In genomic region chr2:10022041-10022421, GRCh38 we compare ENCODE assay signal across 21 cellular contexts. TPM values are rescaled to one million over a fixed set of nuclear protein-coding genes. Genes with fewer than 3 reads are reported as not detected.
DNase-seq lines count a peak whose midpoint lies in the region; ATAC-seq, FAIRE-seq and TF ChIP-seq lines count a peak whose summit lies in the region.
"Had no signal": no experiment of that assay in that cellular context is flagged by ENCODE, and none has a peak within 500 bp of the region (broad histone marks: within the 10 kb centered on the region; RNA-seq: fewer than 3 reads in every experiment).

No MANE protein-coding gene starts in this region.

- no peak overlapping the region for H3K27ac ChIP-seq in HCT116 (ENCODE audit: low read depth, low read length)
- no peak overlapping the region for H3K27ac ChIP-seq in K562 (ENCODE audit: extremely low read depth, low read depth, low read length)
- H3K27ac ChIP-seq in HepG2 (ENCODE audit: extremely low read length, insufficient read depth, low read length) = no peak overlapping the region
- H3K27ac ChIP-seq in sigmoid colon = no peak overlapping the region
- H3K27ac ChIP-seq: BLaER1, RWPE1, SJSA1 had no signal

- POLR2A ChIA-PET in HCT116 (lab: Charles Lee) = no interaction called here
- POLR2A ChIA-PET in K562 (lab: Yijun Ruan, JAX) = interaction anchor here (1.3 to 1.4 kb wide), 3 partner anchors 9 to 38 kb away, joined by 5 read pairs; no protein-coding TSS in a partner anchor
- POLR2A ChIA-PET in HepG2 (lab: Yijun Ruan, JAX) = interaction anchor here (1.1 to 1.3 kb wide), 2 partner anchors 9 to 179 kb away, joined by 3 read pairs; partner anchors contain the start of gene TAF1B
- POLR2A ChIA-PET in Caco-2 (lab: Charles Lee) = no interaction called here

- DNase-seq in HCT116 (ENCODE audit: low read depth, low spot score) (no peak), K562 (ENCODE audit: extremely low read depth in 1 of 4, low spot score in 3 of 4) (no peak), HepG2 (ENCODE audit: low spot score) (no peak), sigmoid colon (peak; percentile 57), NCI-H524 treated with DMSO at 0.1 percent for 48 hours (lab: John Stamatoyannopoulos, UW) (no peak), Caco-2 (no peak)
- DNase-seq: Calu3; CD4-positive, alpha-beta memory T cell; GOT3; KG1; NCI-H1105 treated with DMSO at 0.1 percent for 48 hours; NCI-H1694; NCI-H2227 treated with DMSO at 0.1 percent for 48 hours; NCI-H510A treated with DMSO at 0.1 percent for 48 hours; PC-3 had no signal

- H3K9ac ChIP-seq in HCT116 (ENCODE audit: low read length) = no peak overlapping the region
- H3K9ac ChIP-seq in K562 (ENCODE audit: insufficient read depth in 1 of 2, low read depth in 2 of 2, low read length in 2 of 2) = peak overlapping the region in 1 of 2 experiments; percentile 78; a peak in 2 of 4 replicates
- no peak overlapping the region for H3K9ac ChIP-seq in HepG2 (ENCODE audit: insufficient read depth, low read depth, low read length)
- H3K9ac ChIP-seq: BLaER1 had no signal

- no peaks in the 10 kb centered on the region for H3K27me3 Mint-ChIP-seq in Caco-2 (ENCODE audit: insufficient read depth, unreplicated experiment)

- in situ Hi-C loops in K562 (cut with MboI) (no loop called here), HepG2 (cut with HindIII; ENCODE audit: extremely low pct_ligation_motif_present, low pct_unique_long_range_greater_than_20kb) (no loop called here)

- H3K9me1 ChIP-seq in K562 (ENCODE audit: control insufficient read depth, insufficient read depth, low read length) = no peaks in the 10 kb centered on the region

- H2AFZ ChIP-seq in HCT116 (ENCODE audit: low read depth, low read length, poor library complexity, severe bottlenecking) (no peak overlapping the region), K562 (ENCODE audit: low read depth, low read length) (peak overlapping the region; percentile 60), HepG2 (ENCODE audit: low read length) (no peak overlapping the region)

- TF ChIP-seq EP300 in K562 (IDR thresholded peaks at IDR 0.05; ENCODE audit: low read length) (no peak), HepG2 (IDR thresholded peaks at IDR 0.05; ENCODE audit: low read depth in 2 of 2, low read length in 2 of 2) (no peak), HepG2 (CRISPR knock-in tag; IDR thresholded peaks at IDR 0.05; ENCODE audit: borderline replicate concordance) (no peak), sigmoid colon (IDR thresholded peaks at IDR 0.05) (no peak)

- CTCF ChIA-PET in HCT116 (lab: Charles Lee) (interaction anchor here (1.3 kb wide), 1 partner anchor 38 kb away, joined by 3 read pairs; no protein-coding TSS in a partner anchor), K562 (lab: Yijun Ruan, JAX; ENCODE audit: low intra/inter-chr PET ratio) (no interaction called here), HepG2 (lab: Yijun Ruan, JAX; ENCODE audit: low intra/inter-chr PET ratio, low total read pairs) (no interaction called here), Caco-2 (lab: Charles Lee) (interaction anchor here (0.9 to 1.3 kb wide), 2 partner anchors 223 to 252 kb away, joined by 3 read pairs; no protein-coding TSS in a partner anchor)

- H3K27ac Mint-ChIP-seq in Caco-2 (ENCODE audit: unreplicated experiment) = no peak overlapping the region

- no peak for TF ChIP-seq POLR2A in HCT116 (IDR thresholded peaks at IDR 0.05; ENCODE audit: borderline replicate concordance, extremely low read depth, insufficient read depth, insufficient read length)
- TF ChIP-seq POLR2A in K562 (conservative IDR thresholded peaks at IDR 0.05) = no peak
- TF ChIP-seq POLR2A in HepG2 (IDR thresholded peaks at IDR 0.05; ENCODE audit: insufficient read depth in 1 of 2, low read depth in 2 of 2, low read length in 2 of 2) = no peak
- no peak for TF ChIP-seq POLR2A in sigmoid colon (IDR thresholded peaks at IDR 0.05)

- WGBS in K562 (ENCODE audit: insufficient coverage, low coverage, missing lambda C conversion rate) = 59% methylated on average over 16 of the region's 16 CpGs
- 54% methylated on average over 12 of the region's 16 CpGs for WGBS in HepG2 (ENCODE audit: low lambda C conversion rate)
- WGBS in sigmoid colon, 2 donors = 91% methylated on average over 16 of the region's 16 CpGs

- RAD21 ChIA-PET in HCT116 (lab: Charles Lee; ENCODE audit: low non-redundant PET in 1 of 2, low total read pairs in 2 of 2, uncharacterized antibody in 2 of 2, unreplicated experiment in 2 of 2) = no interaction called here

- TF ChIP-seq CTCF in HCT116 (IDR thresholded peaks at IDR 0.05 in 2 of 3, conservative IDR thresholded peaks at IDR 0.05 in 1 of 3; ENCODE audit: borderline replicate concordance in 1 of 3, insufficient read depth in 1 of 3, low read depth in 2 of 3, low read length in 2 of 3) (no peak), K562 (IDR thresholded peaks at IDR 0.05 in 2 of 3, conservative IDR thresholded peaks at IDR 0.05 in 1 of 3; ENCODE audit: insufficient read depth in 2 of 3, low read depth in 1 of 3, low read length in 3 of 3) (no peak), HepG2 (CRISPR knock-in tag; IDR thresholded peaks at IDR 0.05) (no peak), sigmoid colon (IDR thresholded peaks at IDR 0.05) (no peak), Caco-2 (IDR thresholded peaks at IDR 0.05; ENCODE audit: insufficient read depth in 1 of 2, low read depth in 1 of 2, low read length in 1 of 2, severe bottlenecking in 1 of 2, unreplicated experiment in 1 of 2) (no peak)

- BruUV-seq in HCT116 (replicated peaks; lab: Mats Ljungman, UMichigan) = no TSS peak
- BruUV-seq in K562 (replicated peaks; lab: Mats Ljungman, UMichigan) = no TSS peak
- BruUV-seq in HepG2 (replicated peaks; lab: Mats Ljungman, UMichigan) = no TSS peak
- no TSS peak for BruUV-seq in Caco-2 (replicated peaks; lab: Mats Ljungman, UMichigan)

- no peak overlapping the region for H3K4me3 Mint-ChIP-seq in Caco-2 (ENCODE audit: unreplicated experiment)

- H3K79me2 ChIP-seq in HCT116 (ENCODE audit: insufficient read depth, low read length) = no peaks in the 10 kb centered on the region
- H3K79me2 ChIP-seq in K562 (ENCODE audit: control insufficient read depth, insufficient read depth, low read length) = no peaks in the 10 kb centered on the region
- H3K79me2 ChIP-seq in HepG2 (ENCODE audit: insufficient read depth, low read length) = no peaks in the 10 kb centered on the region

- H4K20me1 ChIP-seq in HCT116 (ENCODE audit: insufficient read depth) (no peaks in the 10 kb centered on the region), K562 (replicated peaks; ENCODE audit: control insufficient read depth, insufficient read depth, low read length) (no peaks in the 10 kb centered on the region), HepG2 (ENCODE audit: insufficient read depth, low read length) (no peaks in the 10 kb centered on the region)
- H4K20me1 ChIP-seq: BLaER1 had no signal

- no peaks in the 10 kb centered on the region for H3K9me3 Mint-ChIP-seq in Caco-2 (ENCODE audit: unreplicated experiment)

- H3K27me3 ChIP-seq in HCT116 (ENCODE audit: insufficient read depth, low read length) (no peaks in the 10 kb centered on the region), K562 (ENCODE audit: control insufficient read depth in 2 of 2, insufficient read depth in 2 of 2, low read length in 2 of 2) (no peaks in the 10 kb centered on the region), HepG2 (ENCODE audit: control insufficient read depth in 1 of 2, insufficient read depth in 2 of 2, low read length in 2 of 2) (peaks cover 10 to 54% of the 10 kb centered on the region in 2 experiments; a peak in 4 of 5 replicates), sigmoid colon (no peaks in the 10 kb centered on the region), Caco-2 (replicated peaks; ENCODE audit: control insufficient read depth, insufficient read depth, low read length) (no peaks in the 10 kb centered on the region)
- H3K27me3 ChIP-seq: BLaER1, SJSA1 had no signal

- FAIRE-seq in K562 (lab: Jason Lieb, UNC) (no peak), HepG2 (lab: Jason Lieb, UNC) (no peak)
- FAIRE-seq: GM12878 had no signal

- H3K4me2 ChIP-seq in HCT116 (ENCODE audit: low read length) = no peak overlapping the region
- H3K4me2 ChIP-seq in K562 (ENCODE audit: insufficient read depth, low read length) = no peak overlapping the region
- H3K4me2 ChIP-seq in HepG2 (ENCODE audit: low read depth, low read length) = peak overlapping the region; percentile 22; the same call in 1 of the 2 replicates
- H3K4me2 ChIP-seq: BLaER1 had no signal

- no peak overlapping the region for H3K4me3 ChIP-seq in HCT116 (replicated peaks in 1 of 2; ENCODE audit: low read depth in 1 of 2, low read length in 2 of 2)
- H3K4me3 ChIP-seq in K562 = no peak overlapping the region
- no peak overlapping the region for H3K4me3 ChIP-seq in HepG2 (replicated peaks in 1 of 3; ENCODE audit: insufficient read depth in 1 of 3, low read depth in 2 of 3, low read length in 3 of 3)
- H3K4me3 ChIP-seq in sigmoid colon = no peak overlapping the region
- H3K4me3 ChIP-seq in Caco-2 (ENCODE audit: low read depth, low read length) = no peak overlapping the region
- H3K4me3 ChIP-seq: BLaER1, GM12878, SJSA1 had no signal

- 0 out of 2 replicates have a peak, but pooled peaks have one; percentile 6 for ATAC-seq in HCT116
- ATAC-seq in K562 = peak; percentile 13; the same call in 2 of the 3 replicates
- ATAC-seq in HepG2 = peak; percentile 59
- no peak for ATAC-seq in HG03280 (IDR thresholded peaks at IDR 0.05; ENCODE audit: unreplicated experiment)
- ATAC-seq: PC-3 had no signal

- intact Hi-C loops in HCT116 (cut with micrococcal nuclease) = no loop called here
- intact Hi-C loops in K562 (cut with micrococcal nuclease) = no loop called here
- intact Hi-C loops in HepG2 (cut with micrococcal nuclease; ENCODE audit: unreplicated experiment) = loop anchor here (2.0 kb wide), 1 partner anchor 223 kb away; no protein-coding TSS in a partner anchor
- intact Hi-C loops in sigmoid colon (cut with DNase I) = no loop called here
- intact Hi-C loops in Caco-2 (cut with micrococcal nuclease; ENCODE audit: unreplicated experiment) = no loop called here

- H3K9me3 ChIP-seq in HCT116 (ENCODE audit: control insufficient read depth in 1 of 2, insufficient read depth in 1 of 2, low read depth in 1 of 2, low read length in 2 of 2) = no peaks in the 10 kb centered on the region
- H3K9me3 ChIP-seq in K562 (replicated peaks; ENCODE audit: control insufficient read depth, insufficient read depth, low read depth, low read length) = no peaks in the 10 kb centered on the region
- no peaks in the 10 kb centered on the region for H3K9me3 ChIP-seq in HepG2 (ENCODE audit: low read length)
- H3K9me3 ChIP-seq in sigmoid colon = peaks cover 0 to 3% (median 0%) of the 10 kb centered on the region in 4 donors
- no peaks in the 10 kb centered on the region for H3K9me3 ChIP-seq in Caco-2
- H3K9me3 ChIP-seq: SJSA1 had no signal

- no peaks in the 10 kb centered on the region for H3K36me3 Mint-ChIP-seq in Caco-2 (ENCODE audit: insufficient read depth, unreplicated experiment)

- no peaks in the 10 kb centered on the region for H3K36me3 ChIP-seq in HCT116 (ENCODE audit: control insufficient read depth in 1 of 2, insufficient read depth in 2 of 2, low read length in 2 of 2)
- H3K36me3 ChIP-seq in K562 (ENCODE audit: control insufficient read depth, insufficient read depth, low read length) = no peaks in the 10 kb centered on the region
- H3K36me3 ChIP-seq in HepG2 (replicated peaks in 1 of 2; ENCODE audit: control insufficient read depth in 1 of 2, insufficient read depth in 2 of 2, low read length in 2 of 2) = no peaks in the 10 kb centered on the region
- H3K36me3 ChIP-seq in sigmoid colon = no peaks in the 10 kb centered on the region
- no peaks in the 10 kb centered on the region for H3K36me3 ChIP-seq in Caco-2 (ENCODE audit: control insufficient read depth, insufficient read depth, low read length)
- H3K36me3 ChIP-seq: BLaER1, SJSA1 had no signal

- no peaks in the 10 kb centered on the region for H3K4me1 Mint-ChIP-seq in Caco-2 (ENCODE audit: low read depth, unreplicated experiment)

- no peaks in the 10 kb centered on the region for H3K9me2 ChIP-seq in HCT116 (ENCODE audit: insufficient read depth)

- H3K4me1 ChIP-seq in HCT116 (ENCODE audit: control insufficient read depth in 1 of 2, insufficient read depth in 2 of 2, low read length in 2 of 2) (no peaks in the 10 kb centered on the region), K562 (replicated peaks in 1 of 2; ENCODE audit: control insufficient read depth in 2 of 2, insufficient read depth in 2 of 2, low read length in 2 of 2) (peaks cover 11 to 30% of the 10 kb centered on the region in 2 experiments; a peak in 4 of 5 replicates), HepG2 (ENCODE audit: insufficient read depth, low read length) (peaks cover 28% of the 10 kb centered on the region), sigmoid colon (no peaks in the 10 kb centered on the region), Caco-2 (no peaks in the 10 kb centered on the region)
- H3K4me1 ChIP-seq: BLaER1, SJSA1 had no signal

- TF ChIP-seq RAD21 in HCT116 (IDR thresholded peaks at IDR 0.05; ENCODE audit: low read depth) (no peak), K562 (CRISPR knock-in tag; conservative IDR thresholded peaks at IDR 0.05 in 1 of 2, IDR thresholded peaks at IDR 0.05 in 1 of 2) (no peak), HepG2 (CRISPR knock-in tag; IDR thresholded peaks at IDR 0.05) (no peak)

RNA-seq across cellular contexts. Expression of gene KLF11, which starts 21.3 kb away (rescaled TPM):
- total RNA-seq in HCT116 (2021; ENCODE audit: unreplicated experiment) (9.0 TPM), K562 (2014; rRNA removed) (5.6 and 8.7 TPM in 2 replicates), K562 (2014; rRNA removed; fragmentation: Illumina TruSeq; extraction: Trizol) (6.1 and 6.5 TPM in 2 replicates), K562 (2015; rRNA removed; fragmentation: Illumina TruSeq; extraction: Trizol) (6.7 and 7.1 TPM in 2 replicates), K562 (2021) (13.1 and 13.4 TPM in 2 replicates), HepG2 (2016; rRNA removed; fragmentation: Illumina TruSeq; extraction: Trizol) (2.5 and 3.1 TPM in 2 replicates), sigmoid colon (10 to 100 TPM; 18.5 to 41.3 (median 29.7) TPM), Caco-2 (2022) (21.0 and 22.9 TPM in 2 replicates)
- polyA plus RNA-seq in HCT116 (2012) = 7.2 and 10.5 TPM in 2 replicates
- 14.2 and 14.4 TPM in 2 replicates for total RNA-seq in K562 (2011; cell fraction: chromatin; rRNA removed; ENCODE audit: low replicate concordance)
- total RNA-seq in K562 (2011; cell fraction: nucleolus; rRNA removed) = 11.3 and 12.0 TPM in 2 replicates
- total RNA-seq in K562 (2011; cell fraction: nucleoplasm; rRNA removed) = 14.4 and 15.9 TPM in 2 replicates
- polyA plus RNA-seq in K562 (2011; rRNA removed) (11.4 and 19.6 TPM in 2 replicates), K562 (2014; fragmentation: Illumina TruSeq; extraction: Trizol) (10.7 and 10.8 TPM in 2 replicates), K562 (2014; fragmentation: Nextera tagmentation; extraction: Ambion mirVana) (1 to 10 TPM; 2.1 to 3.0 TPM), K562 (2014; rRNA removed) (6.2 and 6.5 TPM in 2 replicates), HepG2 (2011; rRNA removed) (11.8 and 16.9 TPM in 2 replicates), sigmoid colon (1 to 10 TPM; 3.9 to 7.2 (median 5.8) TPM)
- 7.0 and 9.5 TPM in 2 replicates for polyA plus RNA-seq in K562 (2011; cell fraction: cytosol; rRNA removed)
- polyA plus RNA-seq in K562 (2011; cell fraction: nucleus; rRNA removed) = 12.5 and 13.4 TPM in 2 replicates
- 5.1 and 7.4 TPM in 2 replicates for polyA plus RNA-seq in K562 (2012)
- 11.9 and 14.6 TPM in 2 replicates for polyA minus RNA-seq in K562 (2011; rRNA and poly(A)+ RNA removed)
- 7.5 and 8.1 TPM in 2 replicates for polyA minus RNA-seq in K562 (2011; cell fraction: cytosol; rRNA and poly(A)+ RNA removed)
- 4.7 and 8.6 TPM in 2 replicates for polyA minus RNA-seq in K562 (2011; cell fraction: nucleus; rRNA and poly(A)+ RNA removed)
- total RNA-seq in HepG2 (2016; cell fraction: cytosol; rRNA removed; fragmentation: Illumina TruSeq; extraction: Trizol; ENCODE audit: low read depth) = 0.53 and 0.71 TPM in 2 replicates
- 2.6 and 2.9 TPM in 2 replicates for total RNA-seq in HepG2 (2016; cell fraction: insoluble cytoplasmic fraction; rRNA removed; fragmentation: Illumina TruSeq; extraction: Trizol)
- 3.0 and 3.1 TPM in 2 replicates for total RNA-seq in HepG2 (2016; cell fraction: membrane; rRNA removed; fragmentation: Illumina TruSeq; extraction: Trizol)
- total RNA-seq in HepG2 (2016; cell fraction: nucleus; rRNA removed; fragmentation: Illumina TruSeq; extraction: Trizol) = 2.7 and 3.1 TPM in 2 replicates
- 5.0 and 9.2 TPM in 2 replicates for polyA plus RNA-seq in HepG2 (2011; cell fraction: cytosol; rRNA removed)
- 5.8 and 9.5 TPM in 2 replicates for polyA plus RNA-seq in HepG2 (2011; cell fraction: nucleus; rRNA removed)
- 8.7 and 11.2 TPM in 2 replicates for polyA plus RNA-seq in HepG2 (2012)
- 0.48 and 0.57 TPM in 2 replicates for polyA plus RNA-seq in HepG2 (2016; cell fraction: cytosol; fragmentation: Illumina TruSeq; extraction: Trizol; ENCODE audit: low read depth)
- 2.9 and 3.2 TPM in 2 replicates for polyA plus RNA-seq in HepG2 (2016; cell fraction: insoluble cytoplasmic fraction; fragmentation: Illumina TruSeq; extraction: Trizol; ENCODE audit: low read depth)
- polyA plus RNA-seq in HepG2 (2016; cell fraction: membrane; fragmentation: Illumina TruSeq; extraction: Trizol; ENCODE audit: low read depth) = 1.8 and 2.0 TPM in 2 replicates
- 4.8 and 5.6 TPM in 2 replicates for polyA plus RNA-seq in HepG2 (2016; cell fraction: nucleus; fragmentation: Illumina TruSeq; extraction: Trizol; ENCODE audit: insufficient read depth, low read depth)
- polyA minus RNA-seq in HepG2 (2011; rRNA and poly(A)+ RNA removed; ENCODE audit: low replicate concordance) = 22.9 and 78.5 TPM in 2 replicates
- polyA minus RNA-seq in HepG2 (2011; cell fraction: cytosol; rRNA and poly(A)+ RNA removed) = 5.3 and 10.4 TPM in 2 replicates
- 7.1 and 10.8 TPM in 2 replicates for polyA minus RNA-seq in HepG2 (2011; cell fraction: nucleus; rRNA and poly(A)+ RNA removed)

RNA-seq across cellular contexts. Expression of gene CYS1, which starts 58.2 kb away (rescaled TPM):
- total RNA-seq in HCT116 (2021; ENCODE audit: unreplicated experiment) = 3.7 TPM
- 3.0 and 3.3 TPM in 2 replicates for polyA plus RNA-seq in HCT116 (2012)
- not detected in 2 replicates for total RNA-seq in K562 (2011; cell fraction: chromatin; rRNA removed; ENCODE audit: low replicate concordance)
- not detected in 2 replicates for total RNA-seq in K562 (2011; cell fraction: nucleolus; rRNA removed)
- not detected in 2 replicates for total RNA-seq in K562 (2011; cell fraction: nucleoplasm; rRNA removed)
- not detected in 2 replicates for total RNA-seq in K562 (2014; rRNA removed)
- total RNA-seq in K562 (2014; rRNA removed; fragmentation: Illumina TruSeq; extraction: Trizol) = not detected in 2 replicates
- not detected in 2 replicates for total RNA-seq in K562 (2015; rRNA removed; fragmentation: Illumina TruSeq; extraction: Trizol)
- 0.11 TPM in 1 of 2 replicates, not detected in the other for total RNA-seq in K562 (2021)
- polyA plus RNA-seq in K562 (2011; rRNA removed) = not detected in 2 replicates
- polyA plus RNA-seq in K562 (2011; cell fraction: cytosol; rRNA removed) = not detected in 2 replicates
- not detected in 2 replicates for polyA plus RNA-seq in K562 (2011; cell fraction: nucleus; rRNA removed)
- polyA plus RNA-seq in K562 (2012) = not detected in 2 replicates
- not detected in 2 replicates for polyA plus RNA-seq in K562 (2014; fragmentation: Illumina TruSeq; extraction: Trizol)
- not detected for polyA plus RNA-seq in K562 (2014; fragmentation: Nextera tagmentation; extraction: Ambion mirVana)
- polyA plus RNA-seq in K562 (2014; rRNA removed) = 0.13 TPM in 1 of 2 replicates, not detected in the other
- not detected in 2 replicates for polyA minus RNA-seq in K562 (2011; rRNA and poly(A)+ RNA removed)
- not detected in 2 replicates for polyA minus RNA-seq in K562 (2011; cell fraction: cytosol; rRNA and poly(A)+ RNA removed)
- not detected in 2 replicates for polyA minus RNA-seq in K562 (2011; cell fraction: nucleus; rRNA and poly(A)+ RNA removed)
- not detected in 2 replicates for total RNA-seq in HepG2 (2016; rRNA removed; fragmentation: Illumina TruSeq; extraction: Trizol)
- 0.09 TPM in 1 of 2 replicates, not detected in the other for total RNA-seq in HepG2 (2016; cell fraction: cytosol; rRNA removed; fragmentation: Illumina TruSeq; extraction: Trizol; ENCODE audit: low read depth)
- total RNA-seq in HepG2 (2016; cell fraction: insoluble cytoplasmic fraction; rRNA removed; fragmentation: Illumina TruSeq; extraction: Trizol) = not detected in 2 replicates
- total RNA-seq in HepG2 (2016; cell fraction: membrane; rRNA removed; fragmentation: Illumina TruSeq; extraction: Trizol) = 0.14 TPM in 1 of 2 replicates, not detected in the other
- total RNA-seq in HepG2 (2016; cell fraction: nucleus; rRNA removed; fragmentation: Illumina TruSeq; extraction: Trizol) = not detected in 2 replicates
- polyA plus RNA-seq in HepG2 (2011; rRNA removed) = 0.04 TPM in 2 replicates
- 0.04 and 0.12 TPM in 2 replicates for polyA plus RNA-seq in HepG2 (2011; cell fraction: cytosol; rRNA removed)
- polyA plus RNA-seq in HepG2 (2011; cell fraction: nucleus; rRNA removed) = 0.03 TPM in 1 of 2 replicates, not detected in the other
- 0.13 TPM in 1 of 2 replicates, not detected in the other for polyA plus RNA-seq in HepG2 (2012)
- polyA plus RNA-seq in HepG2 (2016; cell fraction: cytosol; fragmentation: Illumina TruSeq; extraction: Trizol; ENCODE audit: low read depth) = not detected in 2 replicates
- polyA plus RNA-seq in HepG2 (2016; cell fraction: insoluble cytoplasmic fraction; fragmentation: Illumina TruSeq; extraction: Trizol; ENCODE audit: low read depth) = not detected in 2 replicates
- polyA plus RNA-seq in HepG2 (2016; cell fraction: membrane; fragmentation: Illumina TruSeq; extraction: Trizol; ENCODE audit: low read depth) = not detected in 2 replicates
- polyA plus RNA-seq in HepG2 (2016; cell fraction: nucleus; fragmentation: Illumina TruSeq; extraction: Trizol; ENCODE audit: insufficient read depth, low read depth) = not detected in 2 replicates
- polyA minus RNA-seq in HepG2 (2011; rRNA and poly(A)+ RNA removed; ENCODE audit: low replicate concordance) = 0.16 TPM in 1 of 2 replicates, not detected in the other
- polyA minus RNA-seq in HepG2 (2011; cell fraction: cytosol; rRNA and poly(A)+ RNA removed) = not detected in 2 replicates
- not detected in 2 replicates for polyA minus RNA-seq in HepG2 (2011; cell fraction: nucleus; rRNA and poly(A)+ RNA removed)
- total RNA-seq in sigmoid colon = 10 to 100 TPM in 2 of 4 donors, 1 to 10 TPM in 2; 7.5 to 24.6 (median 9.6) TPM
- polyA plus RNA-seq in sigmoid colon = 1 to 10 TPM in 1 of 3 donors, under 1 TPM in 2; 0.46 to 1.8 (median 0.83) TPM
- total RNA-seq in Caco-2 (2022) = 0.91 and 1.4 TPM in 2 replicates
- total RNA-seq: A673; CD4-positive, alpha-beta memory T cell had no signal
- polyA plus RNA-seq: CD4-positive, alpha-beta memory T cell had no signal

Comparison
In these comparisons a context has a peak if more than half of its experiments do, and no peak if none do; other contexts are left out.
1. CTCF ChIA-PET loops: an anchor here in HCT116 (1.3 kb wide) and Caco-2 (0.9 to 1.3 kb wide); none called in K562 and HepG2.
2. POLR2A ChIA-PET loops: an anchor here in K562 (1.3 to 1.4 kb wide) and HepG2 (1.1 to 1.3 kb wide); none called in HCT116 and Caco-2.